Comparison of ENCODE assay signal across 8 cellular contexts in the genomic region with DNA sequence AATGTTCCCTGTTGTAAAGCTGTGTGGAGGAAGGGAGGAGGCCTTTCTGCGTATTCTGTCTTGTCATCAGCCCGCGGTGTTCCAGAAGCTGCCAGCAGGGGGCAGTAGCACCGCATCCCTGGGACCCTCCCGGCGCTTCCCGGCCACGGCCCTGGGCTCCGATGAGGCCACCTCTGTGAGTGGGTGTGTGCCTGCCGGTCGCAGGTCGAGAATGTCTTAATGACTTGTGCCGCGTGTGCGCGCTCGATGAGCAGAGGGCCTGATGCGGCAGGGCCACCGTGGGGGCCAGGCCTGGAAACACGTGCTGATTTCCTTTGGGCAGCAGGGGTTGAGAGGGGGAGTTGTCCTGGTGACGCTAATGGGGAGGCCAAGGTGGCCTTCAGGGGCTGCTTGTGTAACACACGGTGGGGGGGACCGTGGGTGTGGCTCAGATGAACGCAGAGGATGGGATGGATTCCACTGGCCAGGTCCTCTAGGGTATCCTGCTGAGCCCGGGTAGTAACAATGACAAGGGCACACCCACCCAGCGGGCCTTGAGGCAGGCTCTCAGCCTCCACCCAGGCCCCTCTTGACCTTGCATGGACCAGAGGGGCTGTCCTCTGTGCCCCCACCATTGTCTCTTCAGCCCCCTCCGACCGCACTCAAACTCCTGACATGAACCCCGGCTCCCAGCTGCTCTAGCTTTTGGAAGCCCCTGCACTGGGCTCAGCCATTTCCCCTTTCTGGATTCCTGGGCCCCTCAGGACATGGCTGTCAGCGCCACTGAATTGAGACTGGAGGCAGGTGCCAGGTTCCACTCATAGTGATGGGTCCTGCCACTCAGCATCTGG.
DNase-seq lines count a peak whose midpoint lies in the region; ATAC-seq and TF ChIP-seq lines count a peak whose summit lies in the region.

No MANE protein-coding gene starts in this region.

- H3K27ac Mint-ChIP-seq in activated CD8-positive, alpha-beta T cell treated with anti-CD3 and anti-CD28 coated beads, Interleukin-2, amount 10 ng/mL, durations not matched to agents 7 days and 5 days = no peak overlapping the region

- no peak overlapping the region for H3K27ac ChIP-seq in aorta (ENCODE audit: low read depth in 1 of 2, low read length in 2 of 2)

- in situ Hi-C loops in GM13976 (cut with MboI; ENCODE audit: low sequenced_read_pairs, unreplicated experiment) = no loop called here

- no peaks in the 10 kb centered on the region for H3K4me1 ChIP-seq in aorta (ENCODE audit: control insufficient read depth in 1 of 2, insufficient read depth in 2 of 2, low read length in 2 of 2)

- no peaks in the 10 kb centered on the region for H3K36me3 ChIP-seq in aorta (ENCODE audit: control insufficient read depth in 1 of 2, insufficient read depth in 2 of 2, low read length in 1 of 2)

- TF ChIP-seq CTCF in GM13976 (IDR thresholded peaks at IDR 0.05; ENCODE audit: borderline replicate concordance, control extremely low read depth, extremely low read depth, insufficient read depth, missing control alignments) = peak; percentile 69
- TF ChIP-seq CTCF in foreskin fibroblast (IDR thresholded peaks at IDR 0.05; ENCODE audit: low read depth, low read length) = peak; percentile 90

- no peaks in the 10 kb centered on the region for H3K4me1 Mint-ChIP-seq in activated CD8-positive, alpha-beta T cell treated with anti-CD3 and anti-CD28 coated beads, Interleukin-2, amount 10 ng/mL, durations not matched to agents 7 days and 5 days (ENCODE audit: low read depth)

- no peak overlapping the region for H3K4me3 ChIP-seq in foreskin fibroblast (ENCODE audit: low read depth in 1 of 2, low read length in 2 of 2)
- no peak overlapping the region for H3K4me3 ChIP-seq in aorta (ENCODE audit: low read length in 2 of 2)

- no peak overlapping the region for H3K4me3 Mint-ChIP-seq in activated CD8-positive, alpha-beta T cell treated with anti-CD3 and anti-CD28 coated beads, Interleukin-2, amount 10 ng/mL, durations not matched to agents 7 days and 5 days

- peak; percentile 64 for DNase-seq in AG08395 (ENCODE audit: low spot score)
- DNase-seq in GM13976 (ENCODE audit: low spot score) = peak; percentile 78
- peak; percentile 59 for DNase-seq in NCI-H2196 (lab: John Stamatoyannopoulos, UW; ENCODE audit: unreplicated experiment)
- peak; percentile 58 for DNase-seq in activated CD8-positive, alpha-beta T cell treated with anti-CD3 and anti-CD28 coated beads, Interleukin-2, amount 10 ng/mL, durations not matched to agents 7 days and 5 days
- peak; percentile 13 to 60 for DNase-seq in foreskin fibroblast
- DNase-seq in non-pigmented ciliary epithelial cell (ENCODE audit: low read depth) = peak; percentile 3
- peak in 1 of 2 donors; percentile 84 for DNase-seq in aorta

- intact Hi-C loops in aorta (cut with DNase I) = no loop called here

- H3K9me3 Mint-ChIP-seq in activated CD8-positive, alpha-beta T cell treated with anti-CD3 and anti-CD28 coated beads, Interleukin-2, amount 10 ng/mL, durations not matched to agents 7 days and 5 days (ENCODE audit: insufficient read depth) = no peaks in the 10 kb centered on the region

- no peaks in the 10 kb centered on the region for H3K9me3 ChIP-seq in aorta (ENCODE audit: control insufficient read depth, low read length)

- H3K36me3 Mint-ChIP-seq in activated CD8-positive, alpha-beta T cell treated with anti-CD3 and anti-CD28 coated beads, Interleukin-2, amount 10 ng/mL, durations not matched to agents 7 days and 5 days (ENCODE audit: low read depth) = no peaks in the 10 kb centered on the region

- peaks cover 0 to 2% of the 10 kb centered on the region in 2 donors for H3K27me3 ChIP-seq in aorta (ENCODE audit: control insufficient read depth in 1 of 2, insufficient read depth in 2 of 2, low read length in 1 of 2)

- ATAC-seq in activated CD8-positive, alpha-beta T cell treated with anti-CD3 and anti-CD28 coated beads, Interleukin-2, amount 10 ng/mL, durations not matched to agents 7 days and 5 days = peak; percentile 61
- ATAC-seq in aorta (ENCODE audit: low FRiP score) = peak; percentile 61
- ATAC-seq in GM21515 (IDR thresholded peaks at IDR 0.05; ENCODE audit: unreplicated experiment) = no peak

- H3K27me3 Mint-ChIP-seq in activated CD8-positive, alpha-beta T cell treated with anti-CD3 and anti-CD28 coated beads, Interleukin-2, amount 10 ng/mL, durations not matched to agents 7 days and 5 days (ENCODE audit: low read depth) = peaks cover 5% of the 10 kb centered on the region

- CTCF ChIA-PET in activated CD8-positive, alpha-beta T cell treated with anti-CD3 and anti-CD28 coated beads, Interleukin-2, amount 10 ng/mL, durations not matched to agents 7 days and 5 days (lab: Charles Lee) = interaction anchor here (0.9 to 2.5 kb wide), 5 partner anchors 9 to 888 kb away, joined by 3 to 20 read pairs (median 4); no protein-coding TSS in a partner anchor

- WGBS in aorta, 2 donors = 21% methylated on average over 30 of the region's 30 CpGs

- POLR2A ChIA-PET in activated CD8-positive, alpha-beta T cell treated with anti-CD3 and anti-CD28 coated beads, Interleukin-2, amount 10 ng/mL, durations not matched to agents 7 days and 5 days (lab: Charles Lee) = no interaction called here
